Comparison of ENCODE assay signal across 8 cellular contexts in the genomic region with DNA sequence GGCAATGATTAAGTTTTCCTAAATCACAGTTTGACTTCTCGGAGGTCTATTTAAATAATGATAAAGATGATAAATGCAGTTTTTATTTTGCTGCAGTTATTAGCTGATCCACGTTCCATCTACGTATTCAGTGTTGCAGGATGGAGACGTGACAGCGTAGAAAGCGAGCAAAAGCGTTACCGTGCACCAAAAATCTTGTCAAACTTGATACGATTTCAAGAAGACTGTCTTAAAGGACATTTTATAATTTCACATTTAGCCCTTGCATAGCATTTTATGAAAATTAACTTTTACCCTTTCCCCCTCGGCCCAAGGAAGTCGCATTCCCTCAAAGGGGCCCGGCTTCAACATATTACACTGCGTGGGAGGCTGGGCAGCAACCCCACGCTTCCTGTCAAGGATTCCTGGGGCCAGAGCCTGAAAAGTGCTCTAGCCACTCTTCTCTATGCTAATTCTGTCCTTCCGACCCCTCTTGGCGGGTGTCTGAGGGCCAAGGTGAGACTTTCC. TPM values are rescaled to one million over a fixed set of nuclear protein-coding genes. Genes with fewer than 3 reads are reported as not detected.
DNase-seq lines count a peak whose midpoint lies in the region; ATAC-seq and TF ChIP-seq lines count a peak whose summit lies in the region.

No MANE protein-coding gene starts in this region.

- no peak for DNase-seq in activated naive CD4-positive, alpha-beta T cell treated with anti-CD3 and anti-CD28 coated beads, Interleukin-2, amount 10 ng/mL, durations not matched to agents 7 days and 5 days
- no peak for DNase-seq in activated naive CD4-positive, alpha-beta T cell treated with Interleukin-2 at 50 U/mL for 16 hours
- DNase-seq in mammary epithelial cell (no peak), memory B cell (ENCODE audit: low spot score in 2 of 2) (no peak), uterus (no peak), AG08395 (ENCODE audit: low spot score) (no peak), NAMALWA (ENCODE audit: low spot score) (no peak)

- H3K4me1 ChIP-seq in mammary epithelial cell (ENCODE audit: insufficient read depth, low read length): peaks cover 13% of the 10 kb centered on the region
- H3K4me1 ChIP-seq in uterus: peaks cover 0 to 3% of the 10 kb centered on the region in 2 donors

- peaks cover 36% of the 10 kb centered on the region for H3K27me3 Mint-ChIP-seq in activated naive CD4-positive, alpha-beta T cell treated with anti-CD3 and anti-CD28 coated beads, Interleukin-2, amount 10 ng/mL, durations not matched to agents 7 days and 5 days
- no peaks in the 10 kb centered on the region for H3K27me3 Mint-ChIP-seq in memory B cell

- intact Hi-C loops in mammary epithelial cell (cut with micrococcal nuclease) (loop anchor here (2.0 to 5.0 kb wide), 2 partner anchors 35 to 50 kb away; no protein-coding TSS in a partner anchor), uterus (cut with DNase I; ENCODE audit: low total_unique reads) (no loop called here)

- H3K36me3 Mint-ChIP-seq in activated naive CD4-positive, alpha-beta T cell treated with anti-CD3 and anti-CD28 coated beads, Interleukin-2, amount 10 ng/mL, durations not matched to agents 7 days and 5 days: peaks cover 8% of the 10 kb centered on the region
- no peaks in the 10 kb centered on the region for H3K36me3 Mint-ChIP-seq in memory B cell

- no TSS peak for BruUV-seq in mammary epithelial cell (replicated peaks; lab: Mats Ljungman, UMichigan)

- no peaks in the 10 kb centered on the region for H4K20me1 ChIP-seq in mammary epithelial cell (ENCODE audit: insufficient read depth, low read length)

- H3K4me3 Mint-ChIP-seq in activated naive CD4-positive, alpha-beta T cell treated with anti-CD3 and anti-CD28 coated beads, Interleukin-2, amount 10 ng/mL, durations not matched to agents 7 days and 5 days: peak overlapping the region; percentile 97
- peak overlapping the region; percentile 95 for H3K4me3 Mint-ChIP-seq in memory B cell

- H3K27ac Mint-ChIP-seq in activated naive CD4-positive, alpha-beta T cell treated with anti-CD3 and anti-CD28 coated beads, Interleukin-2, amount 10 ng/mL, durations not matched to agents 7 days and 5 days: peak overlapping the region; percentile 98
- H3K27ac Mint-ChIP-seq in memory B cell: peak overlapping the region; percentile 99

- no peak for TF ChIP-seq CTCF in mammary epithelial cell (conservative IDR thresholded peaks at IDR 0.05 in 1 of 2, IDR thresholded peaks at IDR 0.05 in 1 of 2; ENCODE audit: extremely low read depth in 1 of 2, insufficient read depth in 1 of 2, low read depth in 1 of 2, low read length in 2 of 2)
- TF ChIP-seq CTCF in uterus (IDR thresholded peaks at IDR 0.05): no peak

- dilution Hi-C loops in mammary epithelial cell (cut with HindIII; ENCODE audit: low sequenced_read_pairs): no loop called here

- peak overlapping the region; percentile 99 for H2AFZ ChIP-seq in mammary epithelial cell (ENCODE audit: low read depth, low read length)

- 52% methylated on average over 8 of the region's 16 CpGs for whole genome bisulfite sequencing in mammary epithelial cell (ENCODE audit: low coverage, missing lambda C conversion rate)

- H3K79me2 ChIP-seq in mammary epithelial cell (ENCODE audit: insufficient read depth, low read length): peaks cover 38% of the 10 kb centered on the region

- no peaks in the 10 kb centered on the region for H3K9me3 Mint-ChIP-seq in activated naive CD4-positive, alpha-beta T cell treated with anti-CD3 and anti-CD28 coated beads, Interleukin-2, amount 10 ng/mL, durations not matched to agents 7 days and 5 days
- no peaks in the 10 kb centered on the region for H3K9me3 Mint-ChIP-seq in memory B cell

- H3K36me3 ChIP-seq in mammary epithelial cell (ENCODE audit: insufficient read depth, low read length) (no peaks in the 10 kb centered on the region), uterus (no peaks in the 10 kb centered on the region)

- CTCF ChIA-PET in activated naive CD4-positive, alpha-beta T cell treated with anti-CD3 and anti-CD28 coated beads, Interleukin-2, amount 10 ng/mL, durations not matched to agents 7 days and 5 days (lab: Charles Lee): interaction anchor here (1.0 to 1.7 kb wide), 3 partner anchors 34 to 38 kb away, joined by 5 to 11 read pairs (median 5); no protein-coding TSS in a partner anchor
- CTCF ChIA-PET in mammary epithelial cell (lab: Charles Lee; ENCODE audit: low non-redundant PET): no interaction called here

- peak overlapping the region; percentile 76 for H3K9ac ChIP-seq in mammary epithelial cell (ENCODE audit: insufficient read depth, low read length)

- ATAC-seq in memory B cell (ENCODE audit: low read depth): no peak
- ATAC-seq in HG03175 (IDR thresholded peaks at IDR 0.05; ENCODE audit: unreplicated experiment): no peak

- H3K27ac ChIP-seq in mammary epithelial cell (ENCODE audit: insufficient read depth, low read depth, low read length) (peak overlapping the region; percentile 85), uterus (peak overlapping the region; percentile 93 to 97)

- H3K4me3 ChIP-seq in mammary epithelial cell (replicated peaks in 1 of 3; ENCODE audit: insufficient read depth in 1 of 3, low read depth in 2 of 3, low read length in 3 of 3): peak overlapping the region; percentile 83 to 97 (median 88)
- H3K4me3 ChIP-seq in uterus: peak overlapping the region; percentile 62 to 75

- H3K9me3 ChIP-seq in mammary epithelial cell (replicated peaks; ENCODE audit: insufficient read depth, low read length): no peaks in the 10 kb centered on the region
- no peaks in the 10 kb centered on the region for H3K9me3 ChIP-seq in uterus

- in situ Hi-C loops in mammary epithelial cell (cut with MboI; ENCODE audit: low sequenced_read_pairs in 2 of 2): no loop called here

- H3K4me2 ChIP-seq in mammary epithelial cell (ENCODE audit: insufficient read depth, low read depth, low read length): peak overlapping the region; percentile 93

- H3K27me3 ChIP-seq in mammary epithelial cell (ENCODE audit: insufficient read depth, low read length): no peaks in the 10 kb centered on the region
- H3K27me3 ChIP-seq in uterus: no peaks in the 10 kb centered on the region

- TF ChIP-seq POLR2A in uterus (IDR thresholded peaks at IDR 0.05): no peak

- H3K4me1 Mint-ChIP-seq in activated naive CD4-positive, alpha-beta T cell treated with anti-CD3 and anti-CD28 coated beads, Interleukin-2, amount 10 ng/mL, durations not matched to agents 7 days and 5 days: peaks cover 40% of the 10 kb centered on the region
- H3K4me1 Mint-ChIP-seq in memory B cell: peaks cover 19% of the 10 kb centered on the region

RNA-seq across cellular contexts. Expression of gene PURA, which starts 7.1 kb away (rescaled TPM):
- total RNA-seq in mammary epithelial cell (10 to 100 TPM; 10.8 to 15.2 TPM), uterus (10 to 100 TPM; 16.1 to 48.9 (median 22.2) TPM)
- 3.3 TPM for polyA plus RNA-seq in mammary epithelial cell
- polyA minus RNA-seq in mammary epithelial cell: 5.6 TPM

RNA-seq across cellular contexts. Expression of gene IGIP, which starts 18.9 kb away (rescaled TPM):
- total RNA-seq in mammary epithelial cell (1 to 10 TPM; 3.4 to 4.5 TPM), uterus (10 to 100 TPM; 17.8 to 33.5 (median 31.2) TPM)
- polyA plus RNA-seq in mammary epithelial cell: 0.62 TPM
- polyA minus RNA-seq in mammary epithelial cell: 4.4 TPM
